10 cellular contexts compared by ENCODE assay signal in the genomic region with DNA sequence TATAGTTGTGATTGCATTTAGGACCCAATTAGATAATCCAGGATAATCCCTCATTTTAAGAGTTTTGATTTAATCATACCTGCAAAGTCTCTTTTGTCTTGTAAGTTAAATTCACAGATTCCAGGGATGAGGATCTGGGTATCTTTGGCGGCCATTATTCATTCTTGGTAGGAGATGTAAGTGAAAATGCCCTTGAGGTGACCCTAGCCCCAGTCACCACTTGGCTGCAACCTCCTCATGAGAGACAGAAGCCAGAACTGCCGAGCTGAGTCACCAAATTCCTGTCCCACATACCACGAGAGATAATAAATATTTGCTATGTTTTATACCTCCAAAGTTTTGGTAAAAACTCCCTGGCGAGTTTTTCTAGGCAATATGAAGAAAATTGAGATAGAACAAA.
DNase-seq lines count a peak whose midpoint lies in the region; ATAC-seq, FAIRE-seq and TF ChIP-seq lines count a peak whose summit lies in the region.
"Had no signal": no experiment of that assay in that cellular context is flagged by ENCODE, and none has a peak within 500 bp of the region (broad histone marks: within the 10 kb centered on the region; RNA-seq: fewer than 3 reads in every experiment).

No MANE protein-coding gene starts in this region.

- BruUV-seq in PC-3 (replicated peaks; lab: Mats Ljungman, UMichigan): no TSS peak

- DNase-seq in D721Med (ENCODE audit: insufficient read length, low spot score) (no peak), PC-3 (peak; percentile 69), fibroblast of lung (ENCODE audit: low read depth in 2 of 2) (peak; percentile 70 to 94), omental fat pad (ENCODE audit: low spot score) (no peak), NCI-H1092 treated with DMSO at 0.1 percent for 48 hours (lab: John Stamatoyannopoulos, UW) (no peak), 8988T (no peak)
- DNase-seq: MV-4-11 had no signal

- POLR2A ChIA-PET in PC-3 (lab: Charles Lee; ENCODE audit: unreplicated experiment): no interaction called here

- H3K27me3 ChIP-seq in PC-3 (ENCODE audit: low read length) (no peaks in the 10 kb centered on the region), fibroblast of lung (ENCODE audit: control insufficient read depth, insufficient read depth, low read length) (no peaks in the 10 kb centered on the region)
- H3K27me3 ChIP-seq: tibial nerve had no signal

- H3K27ac ChIP-seq in PC-3 (ENCODE audit: low read length) (no peak overlapping the region), fibroblast of lung (ENCODE audit: insufficient read depth, low read length) (no peak overlapping the region)
- H3K27ac ChIP-seq: tibial nerve had no signal

- H3F3A ChIP-seq in PC-3 (ENCODE audit: low read length, unreplicated experiment): no peaks in the 10 kb centered on the region

- TF ChIP-seq CTCF in D721Med (IDR thresholded peaks at IDR 0.05; ENCODE audit: insufficient read depth, missing control alignments) (no peak), PC-3 (conservative IDR thresholded peaks at IDR 0.05; ENCODE audit: low read depth, low read length) (no peak), fibroblast of lung (conservative IDR thresholded peaks at IDR 0.05 in 1 of 2, IDR thresholded peaks at IDR 0.05 in 1 of 2; ENCODE audit: low read depth in 1 of 2, low read length in 2 of 2) (no peak), omental fat pad (IDR thresholded peaks at IDR 0.05) (no peak)

- H3K4me1 ChIP-seq in PC-3 (ENCODE audit: insufficient read depth, low read length): peaks cover 24% of the 10 kb centered on the region
- peaks cover 3% of the 10 kb centered on the region for H3K4me1 ChIP-seq in fibroblast of lung (ENCODE audit: control insufficient read depth, extremely low read depth, insufficient read depth, low read length)
- H3K4me1 ChIP-seq: tibial nerve had no signal

- intact Hi-C loops in PC-3 (cut with micrococcal nuclease): no loop called here

- H2AFZ ChIP-seq in PC-3 (ENCODE audit: low read length): no peak overlapping the region
- no peak overlapping the region for H2AFZ ChIP-seq in fibroblast of lung (ENCODE audit: low read length)

- H3K9me3 ChIP-seq in PC-3 (ENCODE audit: low read length) (no peaks in the 10 kb centered on the region), fibroblast of lung (ENCODE audit: control insufficient read depth, insufficient read depth, low read depth, low read length) (no peaks in the 10 kb centered on the region)
- H3K9me3 ChIP-seq: tibial nerve had no signal

- H3K9me2 ChIP-seq in PC-3 (replicated peaks; ENCODE audit: low read length): no peaks in the 10 kb centered on the region

- H4K20me1 ChIP-seq in PC-3 (ENCODE audit: low read length) (no peaks in the 10 kb centered on the region), fibroblast of lung (ENCODE audit: control insufficient read depth, extremely low read depth, insufficient read depth, low read length) (no peaks in the 10 kb centered on the region)

- ATAC-seq in PC-3: peak; percentile 84
- ATAC-seq in omental fat pad (ENCODE audit: low FRiP score): peak; percentile 73
- ATAC-seq in HG03135 (IDR thresholded peaks at IDR 0.05; ENCODE audit: unreplicated experiment): no peak
- ATAC-seq in HG02885 (IDR thresholded peaks at IDR 0.05; ENCODE audit: poor library complexity, unreplicated experiment): no peak

- CTCF ChIA-PET in PC-3 (lab: Charles Lee): interaction anchor here (0.7 kb wide), 1 partner anchor 20 kb away, joined by 3 read pairs; no protein-coding TSS in a partner anchor

- H3K4me3 ChIP-seq in PC-3 (ENCODE audit: low read length): no peak overlapping the region
- no peak overlapping the region for H3K4me3 ChIP-seq in fibroblast of lung (replicated peaks in 1 of 4; ENCODE audit: control extremely low read depth in 1 of 4, insufficient read depth in 1 of 4, low read depth in 3 of 4, low read length in 4 of 4)
- H3K4me3 ChIP-seq: tibial nerve had no signal

- H3K9ac ChIP-seq in PC-3 (ENCODE audit: low read length): no peak overlapping the region
- H3K9ac ChIP-seq in fibroblast of lung (ENCODE audit: insufficient read depth, low read length): no peak overlapping the region

- H3K79me2 ChIP-seq in PC-3 (ENCODE audit: low read length) (no peaks in the 10 kb centered on the region), fibroblast of lung (ENCODE audit: control insufficient read depth, insufficient read depth, low read length) (no peaks in the 10 kb centered on the region)

- H3K4me2 ChIP-seq in PC-3 (ENCODE audit: low read length): peak overlapping the region; percentile 16
- H3K4me2 ChIP-seq in fibroblast of lung (ENCODE audit: extremely low read depth, insufficient read depth, low read length): peak overlapping the region; percentile 8

- peak; percentile 61 for FAIRE-seq in D721Med (lab: Jason Lieb, UNC)

- H3K36me3 ChIP-seq in PC-3 (ENCODE audit: low read depth, low read length) (no peaks in the 10 kb centered on the region), fibroblast of lung (ENCODE audit: control insufficient read depth, insufficient read depth, low read length) (no peaks in the 10 kb centered on the region)
- H3K36me3 ChIP-seq: tibial nerve had no signal

Comparison
In these comparisons a context has a peak if more than half of its experiments do, and no peak if none do; other contexts are left out.
1. DNase-seq: peak in PC-3 (single experiment) and fibroblast of lung (2 of 2); none in D721Med (single experiment), omental fat pad (single experiment), NCI-H1092 treated with DMSO at 0.1 percent for 48 hours (single experiment) and 8988T (single experiment).
2. ATAC-seq: peak in PC-3 (single experiment) and omental fat pad (single experiment); none in HG03135 (single experiment) and HG02885 (single experiment).